Comparison of ENCODE assay signal across 9 cellular contexts in genomic region chr9:125829743-125830142, GRCh38.
A peak's percentile ranks its signal among the peaks of the same experiment; 100 is the strongest.
DNase-seq lines count a peak whose midpoint lies in the region; ATAC-seq, FAIRE-seq and TF ChIP-seq lines count a peak whose summit lies in the region.
"Had no signal": no experiment of that assay in that cellular context is flagged by ENCODE, and none has a peak within 500 bp of the region (broad histone marks: within the 10 kb centered on the region; RNA-seq: fewer than 3 reads in every experiment).

No MANE protein-coding gene starts in this region.

- H3K36me3 ChIP-seq in skeletal muscle satellite cell (ENCODE audit: insufficient read depth, low read length), result no peaks in the 10 kb centered on the region

- H3K4me1 ChIP-seq in skeletal muscle satellite cell (ENCODE audit: control insufficient read depth, insufficient read depth, low read length), result no peaks in the 10 kb centered on the region

- peak overlapping the region; percentile 75 for H3K4me2 ChIP-seq in skeletal muscle satellite cell (ENCODE audit: low read length)

- no peaks in the 10 kb centered on the region for H3K9me3 ChIP-seq in skeletal muscle satellite cell (replicated peaks; ENCODE audit: low read length)

- TF ChIP-seq CTCF in foreskin fibroblast (IDR thresholded peaks at IDR 0.05; ENCODE audit: low read depth, low read length), result no peak

- peak; percentile 91 for FAIRE-seq in GM12891 (lab: Jason Lieb, UNC)

- peak; percentile 72 for ATAC-seq in HG03432 (IDR thresholded peaks at IDR 0.05; ENCODE audit: unreplicated experiment)
- ATAC-seq in GM19324 (IDR thresholded peaks at IDR 0.05; ENCODE audit: low FRiP score, unreplicated experiment), result no peak
- ATAC-seq: left colon had no signal

- TF ChIP-seq POLR2A in GM12891 (IDR thresholded peaks at IDR 0.05; ENCODE audit: low read depth, low read length), result no peak

- H3K9ac ChIP-seq in skeletal muscle satellite cell (ENCODE audit: low read depth, low read length), result no peak overlapping the region

- H3K27me3 ChIP-seq in skeletal muscle satellite cell (ENCODE audit: control insufficient read depth, insufficient read depth, low read length), result no peaks in the 10 kb centered on the region

- H3K4me3 ChIP-seq in foreskin fibroblast (ENCODE audit: low read depth in 1 of 2, low read length in 2 of 2) (peak overlapping the region; percentile 22 to 55), skeletal muscle satellite cell (ENCODE audit: low read length) (peak overlapping the region; percentile 63)

- no peak for DNase-seq in GM12891 (ENCODE audit: insufficient read length, low spot score)
- DNase-seq in activated CD8-positive, alpha-beta memory T cell treated with anti-CD3 and anti-CD28 coated beads for 48 hours (ENCODE audit: low read depth in 2 of 3, low spot score in 2 of 3), result peak in 2 of 3 experiments; percentile 5 to 7
- peak in 1 of 2 donors; percentile 20 for DNase-seq in foreskin fibroblast
- DNase-seq in iPS-NIHi11 (ENCODE audit: low spot score), result no peak
- no peak for DNase-seq in NCI-H187 treated with DMSO at 0.1 percent for 48 hours (lab: John Stamatoyannopoulos, UW)

TF ChIP-seq in GM12891, 5 proteins besides CTCF, POLR2A, EP300 and RAD21:
- TF ChIP-seq PAX5 (IDR thresholded peaks at IDR 0.05; ENCODE audit: insufficient read depth, low read length, severe bottlenecking), result peak; percentile 26
- no peak for TF ChIP-seq POLR2AphosphoS5 (IDR thresholded peaks at IDR 0.05; ENCODE audit: low read depth, low read length)

Comparison
In these comparisons a context has a peak if more than half of its experiments do, and no peak if none do; other contexts are left out.
1. DNase-seq: peak in activated CD8-positive, alpha-beta memory T cell treated with anti-CD3 and anti-CD28 coated beads for 48 hours (2 of 3); none in GM12891 (single experiment), iPS-NIHi11 (single experiment) and NCI-H187 treated with DMSO at 0.1 percent for 48 hours (single experiment).